ENCODE assay signal across 1 cellular context in genomic region chr14:42047421-42048045, GRCh38.
TF ChIP-seq lines count a peak whose summit lies in the region.

No MANE protein-coding gene starts in this region.

TF ChIP-seq in HepG2, 621 proteins besides CTCF, POLR2A, EP300 and RAD21 (continued from another document):
- TF ChIP-seq GLI4 (CRISPR knock-in tag; IDR thresholded peaks at IDR 0.05; ENCODE audit: borderline replicate concordance) (no peak), MAZ (IDR thresholded peaks at IDR 0.05; ENCODE audit: borderline replicate concordance, low read depth, low read length) (no peak), MAZ (CRISPR knock-in tag; IDR thresholded peaks at IDR 0.05; ENCODE audit: low read depth) (no peak), HOMEZ (CRISPR knock-in tag; IDR thresholded peaks at IDR 0.05; ENCODE audit: low read depth) (no peak), RARA (CRISPR knock-in tag; IDR thresholded peaks at IDR 0.05) (no peak), ZNF746 (CRISPR knock-in tag; IDR thresholded peaks at IDR 0.05) (no peak), ZZZ3 (CRISPR knock-in tag; IDR thresholded peaks at IDR 0.05; ENCODE audit: borderline replicate concordance) (no peak), ZBTB38 (CRISPR knock-in tag; IDR thresholded peaks at IDR 0.05) (no peak), FOSL1 (CRISPR knock-in tag; IDR thresholded peaks at IDR 0.05; ENCODE audit: borderline replicate concordance) (0 out of 2 replicates have a peak, but pooled peaks have one; percentile 7), ISL2 (CRISPR knock-in tag; IDR thresholded peaks at IDR 0.05) (no peak), REL (CRISPR knock-in tag; conservative IDR thresholded peaks at IDR 0.05) (no peak), NR3C1 (CRISPR knock-in tag; IDR thresholded peaks at IDR 0.05) (no peak)
- TF ChIP-seq, protein P1, sequence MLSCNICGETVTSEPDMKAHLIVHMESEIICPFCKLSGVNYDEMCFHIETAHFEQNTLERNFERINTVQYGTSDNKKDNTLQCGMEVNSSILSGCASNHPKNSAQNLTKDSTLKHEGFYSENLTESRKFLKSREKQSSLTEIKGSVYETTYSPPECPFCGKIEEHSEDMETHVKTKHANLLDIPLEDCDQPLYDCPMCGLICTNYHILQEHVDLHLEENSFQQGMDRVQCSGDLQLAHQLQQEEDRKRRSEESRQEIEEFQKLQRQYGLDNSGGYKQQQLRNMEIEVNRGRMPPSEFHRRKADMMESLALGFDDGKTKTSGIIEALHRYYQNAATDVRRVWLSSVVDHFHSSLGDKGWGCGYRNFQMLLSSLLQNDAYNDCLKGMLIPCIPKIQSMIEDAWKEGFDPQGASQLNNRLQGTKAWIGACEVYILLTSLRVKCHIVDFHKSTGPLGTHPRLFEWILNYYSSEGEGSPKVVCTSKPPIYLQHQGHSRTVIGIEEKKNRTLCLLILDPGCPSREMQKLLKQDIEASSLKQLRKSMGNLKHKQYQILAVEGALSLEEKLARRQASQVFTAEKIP (CRISPR knock-in tag; IDR thresholded peaks at IDR 0.05; ENCODE audit: borderline replicate concordance), result no peak
